Comparison of ENCODE assay signal across 10 cellular contexts in genomic region chr9:74511333-74511732, GRCh38. TPM values are rescaled to one million over a fixed set of nuclear protein-coding genes. Genes with fewer than 3 reads are reported as not detected.
"Had no signal": no experiment of that assay in that cellular context is flagged by ENCODE, and none has a peak within 500 bp of the region (broad histone marks: within the 10 kb centered on the region; RNA-seq: fewer than 3 reads in every experiment).

No MANE protein-coding gene starts in this region.

- DNase-seq: IMR-90, KBM-7, KG1 had no signal

- H3K4me3 ChIP-seq: K562 had no signal

- ATAC-seq: HepG2, K562 had no signal

- H3K27ac ChIP-seq: HL-60, KMS-11 had no signal

- FAIRE-seq: HepG2, HTR-8/SVneo, K562 had no signal

RNA-seq across cellular contexts. Expression of gene RORB, which starts 14.2 kb away (rescaled TPM):
- total RNA-seq: HepG2, HT-29, IMR-90, K562 had no signal
- polyA plus RNA-seq: HepG2, IgD-negative memory B cell, IMR-90, K562 had no signal
